ENCODE assay signal across 18 cellular contexts in genomic region chr2:159790323-159790722, GRCh38.
"Had no signal": no experiment of that assay in that cellular context is flagged by ENCODE, and none has a peak within 500 bp of the region (broad histone marks: within the 10 kb centered on the region; RNA-seq: fewer than 3 reads in every experiment).

No MANE protein-coding gene starts in this region.

- H3K27me3 ChIP-seq: ascending aorta, breast epithelium, pancreas had no signal

- H3K36me3 ChIP-seq: ascending aorta, breast epithelium, pancreas, thoracic aorta had no signal

- H3K9me3 ChIP-seq: ascending aorta, breast epithelium, pancreas, thoracic aorta had no signal

- ATAC-seq: activated naive CD8-positive, alpha-beta T cell treated with anti-CD3 and anti-CD28 coated beads, Interleukin-2, amount 50 U/mL, for 24 hours; effector memory CD8-positive, alpha-beta T cell; left cardiac atrium; pancreas; sciatic nerve had no signal

- H3K27ac Mint-ChIP-seq: activated B cell treated with CpG ODN at 0.5 μM for 24 hours; activated naive CD8-positive, alpha-beta T cell treated with anti-CD3 and anti-CD28 coated beads, Interleukin-2, amount 50 U/mL, for 24 hours; activated T-helper 1 cell treated with anti-CD3 and anti-CD28 coated beads, Interleukin-12 subunit alpha, Interleukin-12 subunit beta, Interleukin-2, Interleukin-4 antibody, amounts not matched to agents 30 ng/mL and 10 ng/mL and 1 ng/mL, durations not matched to agents 14 hours and 24 hours and 36 hours; effector memory CD8-positive, alpha-beta T cell; naive B cell had no signal

- H3K4me3 ChIP-seq: ascending aorta, breast epithelium, pancreas, thoracic aorta had no signal

- H3K4me1 Mint-ChIP-seq: activated B cell treated with CpG ODN at 0.5 μM for 24 hours, naive B cell had no signal

- H3K36me3 Mint-ChIP-seq: naive B cell had no signal

- H3K9me3 Mint-ChIP-seq: activated B cell treated with CpG ODN at 0.5 μM for 24 hours; activated naive CD8-positive, alpha-beta T cell treated with anti-CD3 and anti-CD28 coated beads, Interleukin-2, amount 50 U/mL, for 24 hours; activated T-helper 1 cell treated with anti-CD3 and anti-CD28 coated beads, Interleukin-12 subunit alpha, Interleukin-12 subunit beta, Interleukin-2, Interleukin-4 antibody, amounts not matched to agents 30 ng/mL and 10 ng/mL and 1 ng/mL, durations not matched to agents 14 hours and 24 hours and 36 hours; effector memory CD8-positive, alpha-beta T cell; naive B cell had no signal

- H3K27ac ChIP-seq: ascending aorta, breast epithelium, epithelial cell of prostate, pancreas, thoracic aorta had no signal

- H3K27me3 Mint-ChIP-seq: activated B cell treated with CpG ODN at 0.5 μM for 24 hours; activated naive CD8-positive, alpha-beta T cell treated with anti-CD3 and anti-CD28 coated beads, Interleukin-2, amount 50 U/mL, for 24 hours; effector memory CD8-positive, alpha-beta T cell; naive B cell had no signal

- H3K4me1 ChIP-seq: breast epithelium had no signal

- DNase-seq: activated B cell treated with CpG ODN at 0.5 μM for 24 hours; activated CD4-positive, alpha-beta T cell treated with anti-CD3 and anti-CD28 coated beads for 48 hours; activated CD8-positive, alpha-beta memory T cell treated with anti-CD3 and anti-CD28 coated beads, Interleukin-2, amount 50 U/mL, for 48 hours; activated naive CD4-positive, alpha-beta T cell; activated naive CD8-positive, alpha-beta T cell treated with anti-CD3 and anti-CD28 coated beads, Interleukin-2, amount 50 U/mL, for 24 hours; cerebellar nuclear complex; effector memory CD8-positive, alpha-beta T cell; foreskin melanocyte; head of caudate nucleus; left cardiac atrium; naive B cell; pancreas had no signal

- H3K4me3 Mint-ChIP-seq: activated B cell treated with CpG ODN at 0.5 μM for 24 hours; activated naive CD8-positive, alpha-beta T cell treated with anti-CD3 and anti-CD28 coated beads, Interleukin-2, amount 50 U/mL, for 24 hours; activated T-helper 1 cell treated with anti-CD3 and anti-CD28 coated beads, Interleukin-12 subunit alpha, Interleukin-12 subunit beta, Interleukin-2, Interleukin-4 antibody, amounts not matched to agents 30 ng/mL and 10 ng/mL and 1 ng/mL, durations not matched to agents 14 hours and 24 hours and 36 hours; effector memory CD8-positive, alpha-beta T cell; naive B cell had no signal
